In the genomic region with DNA sequence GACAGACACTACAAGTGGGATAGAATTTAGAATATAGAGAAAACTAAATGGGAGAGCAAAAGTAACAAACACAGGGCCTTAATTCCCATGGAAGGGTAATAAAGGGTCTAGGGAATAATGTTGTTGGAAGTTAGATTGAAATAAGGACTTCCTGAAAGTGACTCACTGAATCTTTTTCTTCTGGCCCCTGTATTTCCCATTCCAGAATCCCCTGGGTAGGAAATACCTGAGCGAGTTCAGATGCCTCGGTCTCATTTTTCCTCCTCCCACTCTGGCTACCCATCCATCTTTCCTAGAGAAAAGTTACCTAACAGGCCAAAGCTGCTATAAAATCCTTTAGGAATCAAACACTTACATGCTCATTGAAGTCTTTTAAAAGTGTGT, we compare ENCODE assay signal across 8 cellular contexts. TPM values are rescaled to one million over a fixed set of nuclear protein-coding genes. Genes with fewer than 3 reads are reported as not detected.
A peak's percentile ranks its signal among the peaks of the same experiment; 100 is the strongest.
DNase-seq lines count a peak whose midpoint lies in the region; ATAC-seq and TF ChIP-seq lines count a peak whose summit lies in the region.

No MANE protein-coding gene starts in this region.

- no peak for TF ChIP-seq CTCF in right atrium auricular region (IDR thresholded peaks at IDR 0.05)
- no peak for TF ChIP-seq CTCF in breast epithelium (IDR thresholded peaks at IDR 0.05)
- TF ChIP-seq CTCF in vagina (IDR thresholded peaks at IDR 0.05) = no peak
- no peak for TF ChIP-seq CTCF in nephron progenitor cell (IDR thresholded peaks at IDR 0.05)

- H3K9ac ChIP-seq in muscle layer of colon (ENCODE audit: low read length) = peak overlapping the region; percentile 88

- no peak for ATAC-seq in Right ventricle myocardium inferior

- H3K27ac ChIP-seq in right atrium auricular region (peak overlapping the region; percentile 100), breast epithelium (peak overlapping the region; percentile 98 to 100), muscle layer of colon (ENCODE audit: low read depth, low read length) (peak overlapping the region; percentile 96), vagina (peak overlapping the region; percentile 99)

- intact Hi-C loops in Right ventricle myocardium inferior (cut with DNase I) = loop anchor here (2.0 kb wide), 1 partner anchor 157 kb away; no protein-coding TSS in a partner anchor
- intact Hi-C loops in breast epithelium (cut with DNase I; ENCODE audit: low total_unique reads) = no loop called here
- intact Hi-C loops in vagina (cut with DNase I) = no loop called here

- H3K9me3 Mint-ChIP-seq in nephron progenitor cell = no peaks in the 10 kb centered on the region

- H3K36me3 ChIP-seq in right atrium auricular region (no peaks in the 10 kb centered on the region), breast epithelium (no peaks in the 10 kb centered on the region), muscle layer of colon (ENCODE audit: insufficient read depth, low read length) (no peaks in the 10 kb centered on the region), vagina (no peaks in the 10 kb centered on the region)

- DNase-seq in right atrium auricular region (ENCODE audit: low spot score) (no peak), Right ventricle myocardium inferior (ENCODE audit: missing footprints) (no peak), breast epithelium (ENCODE audit: low spot score in 2 of 2) (no peak), vagina (ENCODE audit: extremely low spot score in 2 of 2) (no peak), epidermal melanocyte (ENCODE audit: insufficient read length, low spot score) (no peak), T-helper 9 cell (no peak), nephron progenitor cell (no peak)

- H3K4me3 ChIP-seq in right atrium auricular region = peak overlapping the region; percentile 30 to 39
- peak overlapping the region in 1 of 3 donors; percentile 90 for H3K4me3 ChIP-seq in breast epithelium
- H3K4me3 ChIP-seq in muscle layer of colon (ENCODE audit: low read depth in 1 of 2, low read length in 2 of 2) = peak overlapping the region in 1 of 2 donors; percentile 41
- no peak overlapping the region for H3K4me3 ChIP-seq in vagina

- H3K4me1 Mint-ChIP-seq in nephron progenitor cell = peaks cover 65% of the 10 kb centered on the region

- H3K36me3 Mint-ChIP-seq in nephron progenitor cell (ENCODE audit: low read depth) = no peaks in the 10 kb centered on the region

- no peaks in the 10 kb centered on the region for H3K27me3 Mint-ChIP-seq in nephron progenitor cell (ENCODE audit: low read depth, poor library complexity)

- no peak overlapping the region for H3K27ac Mint-ChIP-seq in nephron progenitor cell

- no peak overlapping the region for H3K4me3 Mint-ChIP-seq in nephron progenitor cell

- H3K27me3 ChIP-seq in right atrium auricular region (no peaks in the 10 kb centered on the region), breast epithelium (no peaks in the 10 kb centered on the region), muscle layer of colon (ENCODE audit: control insufficient read depth in 1 of 2, insufficient read depth in 2 of 2, low read length in 2 of 2) (no peaks in the 10 kb centered on the region), vagina (no peaks in the 10 kb centered on the region)

- H3K4me1 ChIP-seq in right atrium auricular region = peaks cover 0 to 52% of the 10 kb centered on the region in 2 donors
- peaks cover 17 to 20% of the 10 kb centered on the region in 2 donors for H3K4me1 ChIP-seq in breast epithelium
- H3K4me1 ChIP-seq in muscle layer of colon (ENCODE audit: insufficient read depth, low read length) = peaks cover 54% of the 10 kb centered on the region
- H3K4me1 ChIP-seq in vagina = peaks cover 60% of the 10 kb centered on the region

- H3K9me3 ChIP-seq in right atrium auricular region (no peaks in the 10 kb centered on the region), breast epithelium (no peaks in the 10 kb centered on the region), muscle layer of colon (ENCODE audit: low read length) (no peaks in the 10 kb centered on the region), vagina (no peaks in the 10 kb centered on the region)

- TF ChIP-seq POLR2A in breast epithelium (IDR thresholded peaks at IDR 0.05) (no peak), vagina (IDR thresholded peaks at IDR 0.05) (no peak)

RNA-seq across cellular contexts. Expression of a gene that starts 3.1 kb away (rescaled TPM):
- 100 to 1,000 TPM in 1 of 2 donors, 10 to 100 TPM in 1; 80.1 to 104 TPM for total RNA-seq in right atrium auricular region
- 99.7 TPM for total RNA-seq in Right ventricle myocardium inferior
- total RNA-seq in breast epithelium = 10 to 100 TPM; 25.8 to 34.9 (median 32.1) TPM
- 33.9 TPM for total RNA-seq in vagina

Comparison
In these comparisons a context has a peak if more than half of its experiments do, and no peak if none do; other contexts are left out.
1. H3K4me3 ChIP-seq: peak in right atrium auricular region (2 of 2); none in vagina (0 of 2).
2. Peak in every context shown above with its lines, with median percentiles within 50 percentile points of each other: H3K27ac ChIP-seq.